ENCODE assay signal across 27 cellular contexts in genomic region chr5:166562246-166562645, GRCh38.
DNase-seq lines count a peak whose midpoint lies in the region; ATAC-seq, FAIRE-seq and TF ChIP-seq lines count a peak whose summit lies in the region.
"Had no signal": no experiment of that assay in that cellular context is flagged by ENCODE, and none has a peak within 500 bp of the region (broad histone marks: within the 10 kb centered on the region; RNA-seq: fewer than 3 reads in every experiment).

No MANE protein-coding gene starts in this region.

- TF ChIP-seq RAD21 in liver (IDR thresholded peaks at IDR 0.05) (no peak), HepG2 (CRISPR knock-in tag; IDR thresholded peaks at IDR 0.05) (no peak), H1 (IDR thresholded peaks at IDR 0.05 in 1 of 2, conservative IDR thresholded peaks at IDR 0.05 in 1 of 2; ENCODE audit: low read depth in 2 of 2, low read length in 2 of 2) (no peak)

- no peak overlapping the region for H4K91ac ChIP-seq in H1 (replicated peaks; ENCODE audit: insufficient read length, low read length)

- H4K8ac ChIP-seq in H1 (ENCODE audit: extremely low read depth, insufficient read depth, low read length): no peak overlapping the region

- H3K56ac ChIP-seq in H1 (replicated peaks; ENCODE audit: insufficient read length, low read depth, low read length): no peak overlapping the region

- intact Hi-C loops in HepG2 (cut with micrococcal nuclease; ENCODE audit: unreplicated experiment): no loop called here

- no peak overlapping the region for H3K23ac ChIP-seq in H1 (ENCODE audit: insufficient read length)

- H3K27ac ChIP-seq in liver (ENCODE audit: low read depth in 1 of 2, low read length in 2 of 2): no peak overlapping the region
- no peak overlapping the region for H3K27ac ChIP-seq in HepG2 (ENCODE audit: extremely low read length, insufficient read depth, low read length)
- no peak overlapping the region for H3K27ac ChIP-seq in H1 (ENCODE audit: low read depth, low read length)
- H3K27ac ChIP-seq: psoas muscle, suprapubic skin, uterus, VCaP had no signal

- WGBS in liver: 6% methylated on average over 1 of the region's 1 CpG
- 0% methylated on average over 1 of the region's 1 CpG for WGBS in HepG2 (ENCODE audit: low lambda C conversion rate)
- WGBS in H1 (ENCODE audit: extremely low coverage in 1 of 2, insufficient coverage in 1 of 2, insufficient read length in 1 of 2, insufficient replicate concordance in 2 of 2, low coverage in 1 of 2, low lambda C conversion rate in 2 of 2, missing lambda C conversion rate in 1 of 2), 2 experiments: 85% methylated on average over 1 of the region's 1 CpG; no CpG with 5 or more reads in 1 of the 2 experiments

- H3K9me3 ChIP-seq in liver (ENCODE audit: control insufficient read depth in 4 of 4, low read length in 3 of 4) (peaks cover 0 to 3% (median under 1%) of the 10 kb centered on the region in 4 donors), HepG2 (ENCODE audit: low read length) (peaks cover 93% of the 10 kb centered on the region), H1 (ENCODE audit: insufficient read depth in 2 of 2, low read depth in 1 of 2, low read length in 1 of 2) (peaks cover 5 to 9% of the 10 kb centered on the region in 2 experiments; a peak in 2 of 4 replicates)
- H3K9me3 ChIP-seq: HAP-1, psoas muscle, suprapubic skin, uterus had no signal

- CTCF ChIA-PET in HepG2 (lab: Yijun Ruan, JAX; ENCODE audit: low intra/inter-chr PET ratio, low total read pairs): no interaction called here
- CTCF ChIA-PET in H1 (lab: Charles Lee; ENCODE audit: partially characterized antibody): no interaction called here

- H4K20me1 ChIP-seq in HepG2 (ENCODE audit: insufficient read depth, low read length) (no peaks in the 10 kb centered on the region), H1 (replicated peaks in 1 of 2; ENCODE audit: control insufficient read depth in 1 of 2, insufficient read depth in 2 of 2, low read length in 2 of 2) (no peaks in the 10 kb centered on the region)

- H3K79me1 ChIP-seq in H1 (ENCODE audit: low read depth, low read length): no peaks in the 10 kb centered on the region

- TF ChIP-seq CTCF in liver (IDR thresholded peaks at IDR 0.05; ENCODE audit: low read depth, low read length, missing input control): no peak
- no peak for TF ChIP-seq CTCF in HepG2 (CRISPR knock-in tag; IDR thresholded peaks at IDR 0.05)
- TF ChIP-seq CTCF in H1 (IDR thresholded peaks at IDR 0.05; ENCODE audit: control extremely low read depth in 1 of 3, insufficient read depth in 1 of 3, low read depth in 1 of 3, low read length in 3 of 3): no peak

- H3K9ac ChIP-seq in liver (ENCODE audit: low read depth in 1 of 2, low read length in 2 of 2) (no peak overlapping the region), HepG2 (ENCODE audit: insufficient read depth, low read depth, low read length) (no peak overlapping the region), H1 (replicated peaks in 1 of 4; ENCODE audit: extremely low read depth in 1 of 4, low read depth in 3 of 4, low read length in 3 of 4) (no peak overlapping the region)

- H2BK20ac ChIP-seq in H1 (ENCODE audit: low read length): no peak overlapping the region

- no peak overlapping the region for H3K4me3 ChIP-seq in liver (ENCODE audit: low read depth in 1 of 3, low read length in 3 of 3)
- H3K4me3 ChIP-seq in HepG2 (replicated peaks in 1 of 3; ENCODE audit: insufficient read depth in 1 of 3, low read depth in 2 of 3, low read length in 3 of 3): no peak overlapping the region
- H3K4me3 ChIP-seq in H1 (ENCODE audit: extremely low read depth in 1 of 4, insufficient read depth in 2 of 4, low read depth in 3 of 4, low read length in 4 of 4): no peak overlapping the region
- H3K4me3 ChIP-seq: HAP-1, psoas muscle, suprapubic skin, uterus had no signal

- no TSS peak for BruUV-seq in HepG2 (replicated peaks; lab: Mats Ljungman, UMichigan)

- no peak overlapping the region for H2BK15ac ChIP-seq in H1 (ENCODE audit: low read length)

- no peak overlapping the region for H3K4ac ChIP-seq in H1 (replicated peaks; ENCODE audit: insufficient read length, low read depth, low read length)

- POLR2A ChIA-PET in HepG2 (lab: Yijun Ruan, JAX): no interaction called here
- POLR2A ChIA-PET in H1 (lab: Charles Lee; ENCODE audit: partially characterized antibody): no interaction called here

- no peak overlapping the region for H2BK5ac ChIP-seq in H1 (ENCODE audit: low read depth, low read length)

- H3K36me3 ChIP-seq in liver (ENCODE audit: control insufficient read depth in 4 of 4, insufficient read depth in 3 of 4, low read depth in 1 of 4, low read length in 3 of 4): no peaks in the 10 kb centered on the region
- H3K36me3 ChIP-seq in HepG2 (replicated peaks in 1 of 2; ENCODE audit: control insufficient read depth in 1 of 2, insufficient read depth in 2 of 2, low read length in 2 of 2): no peaks in the 10 kb centered on the region
- no peaks in the 10 kb centered on the region for H3K36me3 ChIP-seq in H1 (ENCODE audit: control insufficient read depth in 2 of 4, insufficient read depth in 4 of 4, low read length in 3 of 4)
- H3K36me3 ChIP-seq: HAP-1, suprapubic skin, uterus had no signal

- H3K79me2 ChIP-seq in HepG2 (ENCODE audit: insufficient read depth, low read length) (no peaks in the 10 kb centered on the region), H1 (ENCODE audit: control insufficient read depth in 1 of 2, insufficient read depth in 2 of 2, low read length in 2 of 2) (no peaks in the 10 kb centered on the region)

- H3K23me2 ChIP-seq in H1 (ENCODE audit: low read depth, low read length): no peaks in the 10 kb centered on the region

- DNase-seq in HepG2 (ENCODE audit: low spot score) (no peak), NOMO-1 treated with dmso at 0.1 percent for 144 hours (lab: John Stamatoyannopoulos, UW; ENCODE audit: unreplicated experiment) (peak; percentile 37), H1 (ENCODE audit: low read depth in 1 of 2, low spot score in 2 of 2) (no peak), activated gamma-delta T cell (lab: John Stamatoyannopoulos, UW) (no peak), NCI-H748 treated with DMSO at 0.1 percent for 48 hours (lab: John Stamatoyannopoulos, UW) (no peak), kidney glomerular epithelial cell (lab: John Stamatoyannopoulos, UW) (no peak)
- DNase-seq: activated CD4-positive, alpha-beta T cell treated with anti-CD3 and anti-CD28 coated beads, Interleukin-2, amount 50 U/mL, for 4 hours; amniotic stem cell; CD4-positive, CD25-positive, alpha-beta regulatory T cell; central memory CD4-positive, alpha-beta T cell; DMS53; erythroblast; IMR-90; NCI-H1048; NCI-H2029 treated with DMSO at 0.1 percent for 48 hours; NCI-H510A; psoas muscle; stimulated activated CD4-positive, alpha-beta T cell treated with anti-CD3 and anti-CD28 coated beads, Interleukin-12 subunit alpha, Interleukin-12 subunit beta, amount 100 ng/mL, for 4 hours; T-helper 1 cell; uterus had no signal

- peaks cover 0 to 7% (median 0%) of the 10 kb centered on the region in 4 donors for H3K4me1 ChIP-seq in liver (ENCODE audit: control insufficient read depth in 4 of 4, insufficient read depth in 4 of 4, low read length in 3 of 4)
- H3K4me1 ChIP-seq in HepG2 (ENCODE audit: insufficient read depth, low read length): no peaks in the 10 kb centered on the region
- H3K4me1 ChIP-seq in H1 (replicated peaks in 1 of 4; ENCODE audit: control insufficient read depth in 3 of 4, insufficient read depth in 4 of 4, low read length in 3 of 4): 0 out of 7 replicates have a peak, but pooled peaks cover 0 to 2% (median 0%) of the 10 kb centered on the region in 4 experiments
- H3K4me1 ChIP-seq: psoas muscle, suprapubic skin, uterus had no signal

- H4K5ac ChIP-seq in H1 (ENCODE audit: insufficient read length, low read depth, low read length): no peak overlapping the region

- H3K4me2 ChIP-seq in HepG2 (ENCODE audit: low read depth, low read length) (no peak overlapping the region), H1 (ENCODE audit: insufficient read depth in 1 of 2, low read depth in 2 of 2, low read length in 2 of 2) (no peak overlapping the region)

- no peak overlapping the region for H3K14ac ChIP-seq in H1 (ENCODE audit: insufficient read length)

- FAIRE-seq in HepG2 (lab: Jason Lieb, UNC) (no peak), H1 (lab: Jason Lieb, UNC) (no peak)
- FAIRE-seq: GM12892, RCC 7860 had no signal

- TF ChIP-seq EP300 in HepG2 (IDR thresholded peaks at IDR 0.05; ENCODE audit: low read depth in 2 of 2, low read length in 2 of 2): no peak
- TF ChIP-seq EP300 in HepG2 (CRISPR knock-in tag; IDR thresholded peaks at IDR 0.05; ENCODE audit: borderline replicate concordance): no peak
- no peak for TF ChIP-seq EP300 in H1 (IDR thresholded peaks at IDR 0.05; ENCODE audit: borderline replicate concordance in 1 of 2, low read depth in 2 of 2, low read length in 2 of 2)

- H2BK120ac ChIP-seq in H1 (replicated peaks; ENCODE audit: low read depth, low read length): no peak overlapping the region

- H3K18ac ChIP-seq in H1 (ENCODE audit: extremely low read depth, low read length): no peak overlapping the region

- ATAC-seq in HepG2: no peak
- no peak for ATAC-seq in HG02970 (IDR thresholded peaks at IDR 0.05; ENCODE audit: low FRiP score, unreplicated experiment)
- ATAC-seq: psoas muscle had no signal

- in situ Hi-C loops in HepG2 (cut with HindIII; ENCODE audit: extremely low pct_ligation_motif_present, low pct_unique_long_range_greater_than_20kb): no loop called here

- no peak overlapping the region for H2BK12ac ChIP-seq in H1 (ENCODE audit: low read depth, low read length)

- no peak overlapping the region for H2AFZ ChIP-seq in HepG2 (ENCODE audit: low read length)
- H2AFZ ChIP-seq in H1 (ENCODE audit: low read length): no peak overlapping the region

- H2AK5ac ChIP-seq in H1 (ENCODE audit: low read depth, low read length): no peak overlapping the region

- H3K27me3 ChIP-seq in liver (ENCODE audit: control insufficient read depth in 4 of 4, insufficient read depth in 4 of 4, low read length in 3 of 4) (no peaks in the 10 kb centered on the region), HepG2 (ENCODE audit: control insufficient read depth in 1 of 2, insufficient read depth in 2 of 2, low read length in 2 of 2) (no peaks in the 10 kb centered on the region), H1 (replicated peaks in 1 of 4; ENCODE audit: control insufficient read depth in 3 of 4, extremely low read depth in 1 of 4, insufficient read depth in 3 of 4, low read length in 3 of 4) (no peaks in the 10 kb centered on the region)
- H3K27me3 ChIP-seq: suprapubic skin, uterus had no signal

- no peak for TF ChIP-seq POLR2A in HepG2 (IDR thresholded peaks at IDR 0.05; ENCODE audit: insufficient read depth in 1 of 2, low read depth in 2 of 2, low read length in 2 of 2)
- no peak for TF ChIP-seq POLR2A in H1 (IDR thresholded peaks at IDR 0.05; ENCODE audit: control extremely low read depth in 1 of 2, low read depth in 2 of 2, low read length in 2 of 2)

TF ChIP-seq in HepG2, 621 proteins besides CTCF, POLR2A, EP300 and RAD21 (continues in another document):
- TF ChIP-seq ATM (IDR thresholded peaks at IDR 0.05; ENCODE audit: borderline replicate concordance): no peak

TF ChIP-seq in H1, 55 proteins besides CTCF, POLR2A, EP300 and RAD21:
- no peak for TF ChIP-seq BACH1 (IDR thresholded peaks at IDR 0.05; ENCODE audit: low read length)
- peak; percentile 24; the same call in 1 of the 2 replicates for TF ChIP-seq CEBPB (IDR thresholded peaks at IDR 0.05; ENCODE audit: low read depth, low read length)
